12 cellular contexts compared by ENCODE assay signal in genomic region chr16:57531253-57531575, GRCh38. TPM values are rescaled to one million over a fixed set of nuclear protein-coding genes. Genes with fewer than 3 reads are reported as not detected.
DNase-seq lines count a peak whose midpoint lies in the region; ATAC-seq, FAIRE-seq and TF ChIP-seq lines count a peak whose summit lies in the region.
"Had no signal": no experiment of that assay in that cellular context is flagged by ENCODE, and none has a peak within 500 bp of the region (broad histone marks: within the 10 kb centered on the region; RNA-seq: fewer than 3 reads in every experiment).

No MANE protein-coding gene starts in this region.

- no peaks in the 10 kb centered on the region for H3K9me3 Mint-ChIP-seq in T-helper 1 cell treated with Interleukin-12 subunit alpha and Interleukin-12 subunit beta and Interleukin-4 antibody, amounts not matched to agents 30 μg/mL and 1 μg/mL, for 36 hours
- H3K9me3 Mint-ChIP-seq in astrocyte (ENCODE audit: unreplicated experiment) = peaks cover 9% of the 10 kb centered on the region

- no peak overlapping the region for H3K14ac ChIP-seq in neuronal stem cell (ENCODE audit: low read length)

- no peak overlapping the region for H2BK120ac ChIP-seq in neuronal stem cell (ENCODE audit: low read depth, low read length)

- no peak overlapping the region for H3K4me3 ChIP-seq in astrocyte (ENCODE audit: insufficient read depth, low read depth, low read length)
- no peak overlapping the region for H3K4me3 ChIP-seq in neuronal stem cell (ENCODE audit: low read length in 2 of 2)
- no peak overlapping the region for H3K4me3 ChIP-seq in upper lobe of right lung
- H3K4me3 ChIP-seq: right atrium auricular region had no signal

- no peak overlapping the region for H2BK12ac ChIP-seq in neuronal stem cell (ENCODE audit: low read length)

- H2AFZ ChIP-seq in astrocyte (ENCODE audit: low read depth, low read length) = no peak overlapping the region
- no peak overlapping the region for H2AFZ ChIP-seq in neuronal stem cell (ENCODE audit: low read length)

- ATAC-seq in GM18498 (IDR thresholded peaks at IDR 0.05; ENCODE audit: unreplicated experiment) (no peak), upper lobe of right lung (no peak)

- H3K9ac ChIP-seq in astrocyte (ENCODE audit: low read length) = no peak overlapping the region
- no peak overlapping the region for H3K9ac ChIP-seq in neuronal stem cell (ENCODE audit: low read depth, low read length, poor library complexity)

- H3K9me3 ChIP-seq in KOPT-K1 (ENCODE audit: insufficient read depth, low read length, poor library complexity, severe bottlenecking) (no peaks in the 10 kb centered on the region), astrocyte (ENCODE audit: insufficient read depth, low read depth, low read length) (no peaks in the 10 kb centered on the region), neuronal stem cell (replicated peaks in 1 of 2; ENCODE audit: control insufficient read depth in 2 of 2, insufficient read depth in 1 of 2, low read depth in 1 of 2, low read length in 2 of 2) (no peaks in the 10 kb centered on the region), upper lobe of right lung (no peaks in the 10 kb centered on the region)
- H3K9me3 ChIP-seq: right atrium auricular region had no signal

- no peak overlapping the region for H2BK15ac ChIP-seq in neuronal stem cell (ENCODE audit: low read length)

- H3K4me2 ChIP-seq in astrocyte (ENCODE audit: low read length) (no peak overlapping the region), neuronal stem cell (ENCODE audit: insufficient read depth, low read length, poor library complexity, severe bottlenecking) (no peak overlapping the region)

- TF ChIP-seq CTCF in astrocyte (IDR thresholded peaks at IDR 0.05; ENCODE audit: insufficient read depth, low read depth, low read length) = no peak
- TF ChIP-seq CTCF in upper lobe of right lung (IDR thresholded peaks at IDR 0.05) = no peak

- FAIRE-seq in astrocyte (lab: Jason Lieb, UNC) = no peak

- WGBS in neuronal stem cell (ENCODE audit: extremely low coverage in 2 of 2, insufficient read length in 2 of 2, insufficient replicate concordance in 1 of 2), 2 donors = no CpG with 5 or more reads among the region's 3 CpGs

- DNase-seq in T-helper 1 cell (no peak), astrocyte (ENCODE audit: low read depth) (no peak), neuronal stem cell (ENCODE audit: low spot score) (no peak), NCI-H2196 (lab: John Stamatoyannopoulos, UW; ENCODE audit: unreplicated experiment) (no peak), upper lobe of right lung (no peak)
- DNase-seq: DMS79 treated with DMSO at 0.1 percent for 48 hours, NCI-H187 treated with DMSO at 0.1 percent for 48 hours had no signal

- H4K91ac ChIP-seq in neuronal stem cell (ENCODE audit: low read depth, low read length, poor library complexity) = no peak overlapping the region

- no peak overlapping the region for H4K8ac ChIP-seq in neuronal stem cell (ENCODE audit: low read depth, low read length)

- no peak overlapping the region for H3K4ac ChIP-seq in neuronal stem cell (ENCODE audit: low read length)

- H3K36me3 ChIP-seq in KOPT-K1 (ENCODE audit: insufficient read depth, low read length) (0 out of 2 replicates have a peak, but pooled peaks cover 3% of the 10 kb centered on the region), astrocyte (ENCODE audit: insufficient read depth, low read length) (no peaks in the 10 kb centered on the region), neuronal stem cell (replicated peaks in 1 of 2; ENCODE audit: control insufficient read depth in 2 of 2, insufficient read depth in 2 of 2, low read length in 2 of 2) (peaks cover 0 to 4% of the 10 kb centered on the region in 2 donors), upper lobe of right lung (no peaks in the 10 kb centered on the region)
- H3K36me3 ChIP-seq: right atrium auricular region had no signal

- peak overlapping the region; percentile 64 for H3K27ac ChIP-seq in KOPT-K1 (ENCODE audit: low read depth, low read length, poor library complexity, severe bottlenecking)
- no peak overlapping the region for H3K27ac ChIP-seq in astrocyte (ENCODE audit: low read depth, low read length)
- no peak overlapping the region for H3K27ac ChIP-seq in neuronal stem cell (replicated peaks; ENCODE audit: low read length)
- H3K27ac ChIP-seq in upper lobe of right lung = no peak overlapping the region

- peak overlapping the region; percentile 80 for H2AK5ac ChIP-seq in neuronal stem cell (ENCODE audit: low read depth, low read length)

- H3K79me2 ChIP-seq in astrocyte (ENCODE audit: insufficient read depth, low read length) = peaks cover 21% of the 10 kb centered on the region

- H3K4me1 Mint-ChIP-seq in T-helper 1 cell treated with Interleukin-12 subunit alpha and Interleukin-12 subunit beta and Interleukin-4 antibody, amounts not matched to agents 30 μg/mL and 1 μg/mL, for 36 hours (ENCODE audit: low read depth) = peaks cover 55% of the 10 kb centered on the region
- H3K4me1 Mint-ChIP-seq in astrocyte (ENCODE audit: low read depth, unreplicated experiment) = peaks cover 44% of the 10 kb centered on the region

- peaks cover 14% of the 10 kb centered on the region for H3K79me1 ChIP-seq in neuronal stem cell (ENCODE audit: low read depth, low read length)

- H2BK5ac ChIP-seq in neuronal stem cell (ENCODE audit: low read length) = no peak overlapping the region

- H3K36me3 Mint-ChIP-seq in T-helper 1 cell treated with Interleukin-12 subunit alpha and Interleukin-12 subunit beta and Interleukin-4 antibody, amounts not matched to agents 30 μg/mL and 1 μg/mL, for 36 hours (ENCODE audit: low read depth) = peaks cover 4% of the 10 kb centered on the region
- H3K36me3 Mint-ChIP-seq in astrocyte (ENCODE audit: low read depth, unreplicated experiment) = peaks cover 4% of the 10 kb centered on the region

- H3K27me3 ChIP-seq in astrocyte (ENCODE audit: insufficient read depth, low read length) (no peaks in the 10 kb centered on the region), neuronal stem cell (ENCODE audit: control insufficient read depth in 3 of 3, insufficient read depth in 3 of 3, low read depth in 1 of 3, low read length in 3 of 3) (peaks cover 0 to 20% (median 0%) of the 10 kb centered on the region in 3 experiments), upper lobe of right lung (no peaks in the 10 kb centered on the region)
- H3K27me3 ChIP-seq: right atrium auricular region had no signal

- H3K4me3 Mint-ChIP-seq in T-helper 1 cell treated with Interleukin-12 subunit alpha and Interleukin-12 subunit beta and Interleukin-4 antibody, amounts not matched to agents 30 μg/mL and 1 μg/mL, for 36 hours = peak overlapping the region; percentile 72
- peak overlapping the region; percentile 2 for H3K4me3 Mint-ChIP-seq in astrocyte (ENCODE audit: unreplicated experiment)

- peak overlapping the region; percentile 98 for H3K27ac Mint-ChIP-seq in T-helper 1 cell treated with Interleukin-12 subunit alpha and Interleukin-12 subunit beta and Interleukin-4 antibody, amounts not matched to agents 30 μg/mL and 1 μg/mL, for 36 hours
- peak overlapping the region; percentile 81 for H3K27ac Mint-ChIP-seq in astrocyte (ENCODE audit: unreplicated experiment)

- no peaks in the 10 kb centered on the region for H3K27me3 Mint-ChIP-seq in T-helper 1 cell treated with Interleukin-12 subunit alpha and Interleukin-12 subunit beta and Interleukin-4 antibody, amounts not matched to agents 30 μg/mL and 1 μg/mL, for 36 hours (ENCODE audit: low read depth)
- peaks cover 10% of the 10 kb centered on the region for H3K27me3 Mint-ChIP-seq in astrocyte (ENCODE audit: low read depth, unreplicated experiment)

- intact Hi-C loops in upper lobe of right lung (cut with DNase I) = no loop called here

- H4K20me1 ChIP-seq in astrocyte (ENCODE audit: insufficient read depth, low read length) = peaks cover 24% of the 10 kb centered on the region

- no peak overlapping the region for H3K23ac ChIP-seq in neuronal stem cell (ENCODE audit: low read depth, low read length, poor library complexity)

- no peak overlapping the region for H3K18ac ChIP-seq in neuronal stem cell (ENCODE audit: low read length)

- peaks cover 25% of the 10 kb centered on the region for H3K4me1 ChIP-seq in astrocyte (ENCODE audit: insufficient read depth, low read length)
- peaks cover 28 to 37% of the 10 kb centered on the region in 2 donors for H3K4me1 ChIP-seq in neuronal stem cell (ENCODE audit: control insufficient read depth in 2 of 2, insufficient read depth in 1 of 2, low read depth in 1 of 2, low read length in 2 of 2)
- peaks cover 48% of the 10 kb centered on the region for H3K4me1 ChIP-seq in upper lobe of right lung

RNA-seq across cellular contexts. Expression of gene CCDC102A, which starts 5.2 kb away (rescaled TPM):
- total RNA-seq in astrocyte = 7.8 and 8.8 TPM in 2 replicates
- polyA plus RNA-seq in neuronal stem cell (2013, experiment 1 of 2) = 6.4 TPM
- polyA plus RNA-seq in neuronal stem cell (2013, experiment 2 of 2) = 6.3 TPM
- total RNA-seq in upper lobe of right lung = 11.3 TPM

RNA-seq across cellular contexts. Expression of gene ADGRG5, which starts 11.2 kb away (rescaled TPM):
- 0.09 and 0.12 TPM in 2 replicates for total RNA-seq in astrocyte
- 1.7 TPM for polyA plus RNA-seq in neuronal stem cell (2013, experiment 1 of 2)
- 1.7 TPM for polyA plus RNA-seq in neuronal stem cell (2013, experiment 2 of 2)
- 1.9 TPM for total RNA-seq in upper lobe of right lung
- total RNA-seq: A172 had no signal

RNA-seq across cellular contexts. Expression of gene DOK4, which starts 44.9 kb away (rescaled TPM):
- total RNA-seq in astrocyte (25.5 and 28.4 TPM in 2 replicates), upper lobe of right lung (55.1 TPM)
- 17.3 TPM for polyA plus RNA-seq in neuronal stem cell (2013, experiment 1 of 2)
- 15.7 TPM for polyA plus RNA-seq in neuronal stem cell (2013, experiment 2 of 2)
